In the genomic region with DNA sequence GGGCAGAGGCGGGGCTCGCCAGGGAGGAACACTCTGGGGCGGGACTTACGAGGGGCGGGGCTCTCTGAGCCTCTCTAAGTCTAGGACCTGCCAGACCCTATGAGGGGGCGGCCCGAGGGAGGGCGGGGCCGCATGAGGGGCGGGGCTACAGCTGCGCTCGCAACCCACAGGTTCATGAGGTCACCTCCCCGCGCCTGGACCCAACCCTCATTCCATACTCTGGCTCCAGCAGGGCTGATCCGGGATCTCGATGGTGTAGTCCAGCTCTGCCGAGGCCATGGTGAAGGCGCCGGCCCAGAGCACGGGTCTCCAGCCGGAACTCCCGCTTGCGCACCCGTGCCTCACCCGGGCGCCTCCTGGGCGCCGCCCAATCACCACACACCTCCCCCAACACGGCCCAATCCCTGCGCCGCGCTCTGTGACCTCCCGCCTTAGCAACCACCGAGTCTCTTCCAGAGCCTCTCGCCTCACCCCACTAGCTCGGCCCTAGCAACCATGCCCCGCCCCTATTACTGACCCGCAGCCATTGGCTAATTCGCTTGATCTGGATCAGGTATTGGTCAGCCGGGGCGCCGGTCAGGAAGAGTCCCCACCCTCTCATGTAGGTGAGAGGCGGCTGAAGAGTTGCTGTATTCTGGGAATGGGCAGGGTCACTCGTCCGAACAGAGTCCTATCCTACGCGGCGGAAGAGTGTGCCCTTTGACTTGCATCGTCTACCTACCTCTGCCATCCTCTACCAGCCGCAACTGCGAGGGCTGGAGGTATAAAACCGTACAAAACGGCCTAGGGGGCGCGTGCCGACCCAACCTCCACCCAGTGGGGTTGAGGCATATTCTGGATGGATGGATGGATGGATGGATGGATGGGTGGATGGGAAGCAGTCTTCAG, we compare ENCODE assay signal across 8 cellular contexts. TPM values are rescaled to one million over a fixed set of nuclear protein-coding genes. Genes with fewer than 3 reads are reported as not detected.
A peak's percentile ranks its signal among the peaks of the same experiment; 100 is the strongest.
DNase-seq lines count a peak whose midpoint lies in the region; ATAC-seq and TF ChIP-seq lines count a peak whose summit lies in the region.

Gene ARMH1, plus strand, starts transcription at position 602 of the 888 bp plus-strand sequence. CDS start 14,984 bp downstream, outside the sequence.
Gene TMEM53, minus strand, starts transcription at position 369 of the 888 bp plus-strand sequence. Its CDS starts 90 bp downstream, at position 279.

- no peaks in the 10 kb centered on the region for H3K9me3 Mint-ChIP-seq in activated T-cell treated with anti-CD3 and anti-CD28 coated beads, Interleukin-2, amount 50 U/mL, for 4 hours

- peak within 1 kb of the TSS; percentile 76 for H3K9ac ChIP-seq in mucosa of stomach (ENCODE audit: low read length)

- no peak for TF ChIP-seq RAD21 in Ishikawa (IDR thresholded peaks at IDR 0.05; ENCODE audit: low read depth)

- no peaks in the 10 kb centered on the region for H3K36me3 Mint-ChIP-seq in activated T-cell treated with anti-CD3 and anti-CD28 coated beads, Interleukin-2, amount 50 U/mL, for 4 hours (ENCODE audit: insufficient read depth)

- H3K4me1 ChIP-seq in esophagus (ENCODE audit: control insufficient read depth in 2 of 2, insufficient read depth in 2 of 2, low read length in 1 of 2) (peaks cover 2 to 5% of the 10 kb centered on the region in 2 donors), mucosa of stomach (ENCODE audit: control insufficient read depth, insufficient read depth, low read length) (peaks cover 51% of the 10 kb centered on the region)

- no peaks in the 10 kb centered on the region for H3K27me3 Mint-ChIP-seq in activated T-cell treated with anti-CD3 and anti-CD28 coated beads, Interleukin-2, amount 50 U/mL, for 4 hours (ENCODE audit: low read depth)

- ATAC-seq in GM21619 (IDR thresholded peaks at IDR 0.05; ENCODE audit: unreplicated experiment) = peak; percentile 87
- peak; percentile 97 for ATAC-seq in activated T-cell treated with anti-CD3 and anti-CD28 coated beads, Interleukin-2, amount 50 U/mL, for 4 hours

- WGBS in esophagus, 2 donors = 1 to 2% methylated on average over 41 to 56 of the region's 56 CpGs

- no peaks in the 10 kb centered on the region for H3K9me3 ChIP-seq in esophagus (ENCODE audit: control insufficient read depth in 2 of 2, insufficient read depth in 1 of 2, low read depth in 1 of 2, low read length in 1 of 2)
- H3K9me3 ChIP-seq in mucosa of stomach (ENCODE audit: control insufficient read depth, low read length) = no peaks in the 10 kb centered on the region

- H3K4me3 Mint-ChIP-seq in activated T-cell treated with anti-CD3 and anti-CD28 coated beads, Interleukin-2, amount 50 U/mL, for 4 hours = peak within 1 kb of the TSS; percentile 81

- H3K4me3 ChIP-seq in esophagus (ENCODE audit: low read depth in 1 of 2, low read length in 2 of 2) = peak within 1 kb of the TSS; percentile 60 to 73
- H3K4me3 ChIP-seq in mucosa of stomach (ENCODE audit: low read length) = peak within 1 kb of the TSS; percentile 48

- TF ChIP-seq EP300 in Ishikawa (IDR thresholded peaks at IDR 0.05; ENCODE audit: borderline replicate concordance) = no peak

- H3K36me3 ChIP-seq in esophagus (ENCODE audit: control insufficient read depth in 2 of 2, insufficient read depth in 2 of 2, low read length in 1 of 2) (no peaks in the 10 kb centered on the region), mucosa of stomach (ENCODE audit: control insufficient read depth, insufficient read depth, low read length) (no peaks in the 10 kb centered on the region)

- peaks cover 27% of the 10 kb centered on the region for H3K4me1 Mint-ChIP-seq in activated T-cell treated with anti-CD3 and anti-CD28 coated beads, Interleukin-2, amount 50 U/mL, for 4 hours (ENCODE audit: low read depth)

- DNase-seq in DMS53 (lab: John Stamatoyannopoulos, UW) = peak; percentile 100
- peak; percentile 61 for DNase-seq in OCI-M2 (lab: John Stamatoyannopoulos, UW; ENCODE audit: unreplicated experiment)
- peak; percentile 95 for DNase-seq in activated T-cell treated with anti-CD3 and anti-CD28 coated beads, Interleukin-2, amount 50 U/mL, for 4 hours
- DNase-seq in stimulated activated CD8-positive, alpha-beta memory T cell treated with anti-CD3 and anti-CD28 coated beads, Interleukin-4, amount 100 ng/mL, for 48 hours = peak; percentile 98

- peak within 1 kb of the TSS; percentile 96 to 97 for H3K27ac ChIP-seq in esophagus (ENCODE audit: low read depth in 2 of 2, low read length in 1 of 2)

- H3K27me3 ChIP-seq in esophagus (ENCODE audit: control insufficient read depth in 1 of 2, insufficient read depth in 2 of 2, low read length in 2 of 2) (no peaks in the 10 kb centered on the region), mucosa of stomach (ENCODE audit: control insufficient read depth, insufficient read depth, low read length) (no peaks in the 10 kb centered on the region)

TF ChIP-seq in Ishikawa, 13 proteins besides CTCF, POLR2A, EP300 and RAD21:
- TF ChIP-seq, protein P1, sequence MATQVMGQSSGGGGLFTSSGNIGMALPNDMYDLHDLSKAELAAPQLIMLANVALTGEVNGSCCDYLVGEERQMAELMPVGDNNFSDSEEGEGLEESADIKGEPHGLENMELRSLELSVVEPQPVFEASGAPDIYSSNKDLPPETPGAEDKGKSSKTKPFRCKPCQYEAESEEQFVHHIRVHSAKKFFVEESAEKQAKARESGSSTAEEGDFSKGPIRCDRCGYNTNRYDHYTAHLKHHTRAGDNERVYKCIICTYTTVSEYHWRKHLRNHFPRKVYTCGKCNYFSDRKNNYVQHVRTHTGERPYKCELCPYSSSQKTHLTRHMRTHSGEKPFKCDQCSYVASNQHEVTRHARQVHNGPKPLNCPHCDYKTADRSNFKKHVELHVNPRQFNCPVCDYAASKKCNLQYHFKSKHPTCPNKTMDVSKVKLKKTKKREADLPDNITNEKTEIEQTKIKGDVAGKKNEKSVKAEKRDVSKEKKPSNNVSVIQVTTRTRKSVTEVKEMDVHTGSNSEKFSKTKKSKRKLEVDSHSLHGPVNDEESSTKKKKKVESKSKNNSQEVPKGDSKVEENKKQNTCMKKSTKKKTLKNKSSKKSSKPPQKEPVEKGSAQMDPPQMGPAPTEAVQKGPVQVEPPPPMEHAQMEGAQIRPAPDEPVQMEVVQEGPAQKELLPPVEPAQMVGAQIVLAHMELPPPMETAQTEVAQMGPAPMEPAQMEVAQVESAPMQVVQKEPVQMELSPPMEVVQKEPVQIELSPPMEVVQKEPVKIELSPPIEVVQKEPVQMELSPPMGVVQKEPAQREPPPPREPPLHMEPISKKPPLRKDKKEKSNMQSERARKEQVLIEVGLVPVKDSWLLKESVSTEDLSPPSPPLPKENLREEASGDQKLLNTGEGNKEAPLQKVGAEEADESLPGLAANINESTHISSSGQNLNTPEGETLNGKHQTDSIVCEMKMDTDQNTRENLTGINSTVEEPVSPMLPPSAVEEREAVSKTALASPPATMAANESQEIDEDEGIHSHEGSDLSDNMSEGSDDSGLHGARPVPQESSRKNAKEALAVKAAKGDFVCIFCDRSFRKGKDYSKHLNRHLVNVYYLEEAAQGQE (IDR thresholded peaks at IDR 0.05; ENCODE audit: low read depth) = no peak
- peak; percentile 30; the same call in 1 of the 2 replicates for TF ChIP-seq EGR1 (IDR thresholded peaks at IDR 0.05)
- no peak for TF ChIP-seq ZBTB7A (IDR thresholded peaks at IDR 0.05; ENCODE audit: low read depth)
- peak; percentile 11; the same call in 1 of the 2 replicates for TF ChIP-seq YY1 (IDR thresholded peaks at IDR 0.05; ENCODE audit: low read depth)
- no peak for TF ChIP-seq CREB1 (IDR thresholded peaks at IDR 0.05; ENCODE audit: low read depth)
- peak; percentile 18; the same call in 1 of the 2 replicates for TF ChIP-seq TAF1 (IDR thresholded peaks at IDR 0.05; ENCODE audit: low read depth)
- TF ChIP-seq FOXM1 (IDR thresholded peaks at IDR 0.05; ENCODE audit: borderline replicate concordance, low read depth) = no peak; the same call in 1 of the 2 replicates
- no peak for TF ChIP-seq TEAD4 (IDR thresholded peaks at IDR 0.05)
- peak; percentile 36; the same call in 1 of the 2 replicates for TF ChIP-seq MAX (IDR thresholded peaks at IDR 0.05)
- TF ChIP-seq, protein P2, sequence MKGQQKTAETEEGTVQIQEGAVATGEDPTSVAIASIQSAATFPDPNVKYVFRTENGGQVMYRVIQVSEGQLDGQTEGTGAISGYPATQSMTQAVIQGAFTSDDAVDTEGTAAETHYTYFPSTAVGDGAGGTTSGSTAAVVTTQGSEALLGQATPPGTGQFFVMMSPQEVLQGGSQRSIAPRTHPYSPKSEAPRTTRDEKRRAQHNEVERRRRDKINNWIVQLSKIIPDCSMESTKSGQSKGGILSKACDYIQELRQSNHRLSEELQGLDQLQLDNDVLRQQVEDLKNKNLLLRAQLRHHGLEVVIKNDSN (IDR thresholded peaks at IDR 0.05) = no peak
TF ChIP-seq in Ishikawa: peak in this region for 4.

RNA-seq across cellular contexts. Expression of gene ARMH1, which starts in this region (rescaled TPM):
- total RNA-seq in activated T-cell treated with anti-CD3 and anti-CD28 coated beads, Interleukin-2, amount 50 U/mL, for 4 hours = 10 to 100 TPM; 29.4 to 57.2 (median 49.5) TPM
- 1 to 10 TPM in 1 of 2 donors, under 1 TPM in 1; 0.71 to 1.1 TPM for polyA plus RNA-seq in esophagus

RNA-seq across cellular contexts. Expression of gene TMEM53, which starts in this region (rescaled TPM):
- total RNA-seq in activated T-cell treated with anti-CD3 and anti-CD28 coated beads, Interleukin-2, amount 50 U/mL, for 4 hours = 1 to 10 TPM; 1.8 to 3.6 (median 2.2) TPM
- polyA plus RNA-seq in esophagus = 1 to 10 TPM; 3.5 to 5.0 TPM

Comparison
In these comparisons a context has a peak if more than half of its experiments do, and no peak if none do; other contexts are left out.
1. Peak in every context shown above with its lines: DNase-seq, ATAC-seq, H3K4me3 ChIP-seq and H3K27ac ChIP-seq.